In genomic region chr1:162951553-162952315, GRCh38 we compare ENCODE assay signal across 10 cellular contexts.
DNase-seq lines count a peak whose midpoint lies in the region; ATAC-seq lines count a peak whose summit lies in the region.
"Had no signal": no experiment of that assay in that cellular context is flagged by ENCODE, and none has a peak within 500 bp of the region (broad histone marks: within the 10 kb centered on the region; RNA-seq: fewer than 3 reads in every experiment).

No MANE protein-coding gene starts in this region.

- H3K27me3 Mint-ChIP-seq in activated naive CD8-positive, alpha-beta T cell treated with anti-CD3 and anti-CD28 coated beads, Interleukin-2, amount 50 U/mL, for 24 hours: peaks cover 9% of the 10 kb centered on the region

- no peaks in the 10 kb centered on the region for H3K36me3 Mint-ChIP-seq in activated naive CD8-positive, alpha-beta T cell treated with anti-CD3 and anti-CD28 coated beads, Interleukin-2, amount 50 U/mL, for 24 hours (ENCODE audit: low read depth)

- H3K9me3 Mint-ChIP-seq in activated naive CD8-positive, alpha-beta T cell treated with anti-CD3 and anti-CD28 coated beads, Interleukin-2, amount 50 U/mL, for 24 hours: no peaks in the 10 kb centered on the region

- peak; percentile 97 for ATAC-seq in GM18519 (IDR thresholded peaks at IDR 0.05; ENCODE audit: low FRiP score, unreplicated experiment)
- peak; percentile 96 for ATAC-seq in GM21360 (IDR thresholded peaks at IDR 0.05; ENCODE audit: unreplicated experiment)
- ATAC-seq in HG03135 (IDR thresholded peaks at IDR 0.05; ENCODE audit: unreplicated experiment): peak; percentile 91
- peak; percentile 93 for ATAC-seq in activated naive CD8-positive, alpha-beta T cell treated with anti-CD3 and anti-CD28 coated beads, Interleukin-2, amount 50 U/mL, for 24 hours

- H3K27ac Mint-ChIP-seq in activated naive CD8-positive, alpha-beta T cell treated with anti-CD3 and anti-CD28 coated beads, Interleukin-2, amount 50 U/mL, for 24 hours: peak overlapping the region; percentile 57

- no peak for DNase-seq in activated naive CD8-positive, alpha-beta T cell treated with anti-CD3 and anti-CD28 coated beads, Interleukin-2, amount 50 U/mL, for 24 hours
- DNase-seq in NCI-H226 (no peak), NCI-H1436 treated with DMSO at 0.1 percent for 48 hours (lab: John Stamatoyannopoulos, UW) (no peak)
- DNase-seq in activated effector memory CD4-positive, alpha-beta T cell treated with anti-CD3 and anti-CD28 coated beads, Interleukin-2, amount 50 U/mL, for 16 hours: no peak
- no peak for DNase-seq in stimulated activated CD4-positive, alpha-beta T cell treated with anti-CD3 and anti-CD28 coated beads, Interleukin-15, amount 100 ng/mL, for 24 hours
- DNase-seq: aorta, posterior cingulate gyrus had no signal

- H3K4me1 Mint-ChIP-seq in activated naive CD8-positive, alpha-beta T cell treated with anti-CD3 and anti-CD28 coated beads, Interleukin-2, amount 50 U/mL, for 24 hours: peaks cover 15% of the 10 kb centered on the region

- no peak overlapping the region for H3K4me3 Mint-ChIP-seq in activated naive CD8-positive, alpha-beta T cell treated with anti-CD3 and anti-CD28 coated beads, Interleukin-2, amount 50 U/mL, for 24 hours
